ENCODE assay signal across 16 cellular contexts in the genomic region with DNA sequence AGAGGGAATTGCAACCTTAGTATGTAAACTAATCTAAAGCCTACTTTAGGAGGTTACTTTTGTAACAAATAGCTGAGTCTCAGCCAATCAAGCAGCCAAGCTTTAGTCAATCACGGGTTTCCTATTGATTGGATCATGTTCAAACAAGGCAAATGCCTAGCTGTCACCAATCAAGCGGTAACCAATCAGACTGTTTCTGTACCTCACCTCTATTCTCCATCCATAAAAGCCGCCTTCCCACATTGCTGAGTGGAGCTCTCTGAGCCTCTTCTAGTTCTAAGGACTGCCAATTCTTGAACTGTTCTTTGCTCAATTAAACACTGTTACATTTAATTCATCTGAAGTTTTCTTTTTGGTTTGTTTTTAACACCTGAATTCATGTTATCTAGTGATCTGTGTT.
DNase-seq lines count a peak whose midpoint lies in the region; ATAC-seq, FAIRE-seq and TF ChIP-seq lines count a peak whose summit lies in the region.
"Had no signal": no experiment of that assay in that cellular context is flagged by ENCODE, and none has a peak within 500 bp of the region (broad histone marks: within the 10 kb centered on the region; RNA-seq: fewer than 3 reads in every experiment).

No MANE protein-coding gene starts in this region.

- no peak overlapping the region for H3K18ac ChIP-seq in H9 (ENCODE audit: insufficient read length, low read depth, low read length)
- H3K18ac ChIP-seq in H1 (ENCODE audit: extremely low read depth, low read length) = no peak overlapping the region

- CTCF ChIA-PET in H1 (lab: Charles Lee; ENCODE audit: partially characterized antibody) = interaction anchor here (0.9 to 2.5 kb wide), 4 partner anchors 24 to 569 kb away, joined by 3 to 19 read pairs (median 4); no protein-coding TSS in a partner anchor

- no peak overlapping the region for H3K4me3 ChIP-seq in H1 (ENCODE audit: extremely low read depth in 1 of 4, insufficient read depth in 2 of 4, low read depth in 3 of 4, low read length in 4 of 4)
- H3K4me3 ChIP-seq in neural progenitor cell = no peak overlapping the region
- H3K4me3 ChIP-seq: A549 had no signal

- H2BK20ac ChIP-seq in H9 (ENCODE audit: low read depth, low read length, poor library complexity, severe bottlenecking) (no peak overlapping the region), H1 (ENCODE audit: low read length) (no peak overlapping the region)

- H3K23ac ChIP-seq in H9 (ENCODE audit: insufficient read length, low read depth, low read length) (no peak overlapping the region), H1 (ENCODE audit: insufficient read length) (no peak overlapping the region)

- H3K4me2 ChIP-seq in H9 (ENCODE audit: insufficient read depth, insufficient read length, low read length) (no peak overlapping the region), H1 (ENCODE audit: insufficient read depth in 1 of 2, low read depth in 2 of 2, low read length in 2 of 2) (no peak overlapping the region), neural progenitor cell (no peak overlapping the region)
- H3K4me2 ChIP-seq: A549 had no signal

- DNase-seq in H9 (no peak), H1 (ENCODE audit: low read depth in 1 of 2, low spot score in 2 of 2) (no peak), neural progenitor cell (ENCODE audit: low spot score) (peak; percentile 21), cardiac septum (ENCODE audit: low spot score) (no peak)
- no peak for DNase-seq in activated T-helper 1 cell treated with anti-CD3 and anti-CD28 coated beads, Interleukin-12 subunit alpha, Interleukin-12 subunit beta, Interleukin-2, Interleukin-4 antibody, amounts not matched to agents 30 ng/mL and 10 ng/mL and 1 ng/mL, durations not matched to agents 14 hours and 24 hours and 36 hours (ENCODE audit: low spot score)
- DNase-seq: CD8-positive, alpha-beta T cell; COR-L47; DND-41; GDM1; GOT3; IMR-90 had no signal

- H3K9ac ChIP-seq in H9 (ENCODE audit: extremely low read depth, insufficient read length, low read length) (no peak overlapping the region), H1 (replicated peaks in 1 of 4; ENCODE audit: extremely low read depth in 1 of 4, low read depth in 3 of 4, low read length in 3 of 4) (no peak overlapping the region), neural progenitor cell (no peak overlapping the region)

- H3K36me3 ChIP-seq in H1 (ENCODE audit: control insufficient read depth in 2 of 4, insufficient read depth in 4 of 4, low read length in 3 of 4) (no peaks in the 10 kb centered on the region), neural progenitor cell (no peaks in the 10 kb centered on the region)

- H3K27ac ChIP-seq in H9 (ENCODE audit: insufficient read length, low read depth, low read length) (no peak overlapping the region), H1 (ENCODE audit: low read depth, low read length) (no peak overlapping the region), neural progenitor cell (no peak overlapping the region)
- H3K27ac ChIP-seq: A549 had no signal

- H3K79me2 ChIP-seq in H9 (ENCODE audit: insufficient read depth, low read length) (no peaks in the 10 kb centered on the region), H1 (ENCODE audit: control insufficient read depth in 1 of 2, insufficient read depth in 2 of 2, low read length in 2 of 2) (no peaks in the 10 kb centered on the region), neural progenitor cell (ENCODE audit: low read depth) (no peaks in the 10 kb centered on the region)

- H4K20me1 ChIP-seq in H9 (ENCODE audit: control insufficient read depth, insufficient read depth, insufficient read length) (no peaks in the 10 kb centered on the region), H1 (replicated peaks in 1 of 2; ENCODE audit: control insufficient read depth in 1 of 2, insufficient read depth in 2 of 2, low read length in 2 of 2) (no peaks in the 10 kb centered on the region), neural progenitor cell (ENCODE audit: low read depth) (no peaks in the 10 kb centered on the region)

- H4K8ac ChIP-seq in H9 (replicated peaks; ENCODE audit: insufficient read length, low read depth, low read length) = no peak overlapping the region
- H4K8ac ChIP-seq in H1 (ENCODE audit: extremely low read depth, insufficient read depth, low read length) = no peak overlapping the region

- POLR2A ChIA-PET in H1 (lab: Charles Lee; ENCODE audit: partially characterized antibody) = no interaction called here

- H4K5ac ChIP-seq in H9 (ENCODE audit: insufficient read length, low read depth, low read length) (no peak overlapping the region), H1 (ENCODE audit: insufficient read length, low read depth, low read length) (no peak overlapping the region)

- no peak for ATAC-seq in HG02970 (IDR thresholded peaks at IDR 0.05; ENCODE audit: low FRiP score, unreplicated experiment)
- ATAC-seq: A549; CD8-positive, alpha-beta T cell; HCT116 had no signal

- no peak overlapping the region for H3T11ph ChIP-seq in H9 (ENCODE audit: low read length)

- no peak overlapping the region for H4K91ac ChIP-seq in H9 (ENCODE audit: insufficient read length, low read depth, low read length)
- H4K91ac ChIP-seq in H1 (replicated peaks; ENCODE audit: insufficient read length, low read length) = no peak overlapping the region

- H3K23me2 ChIP-seq in H9 (ENCODE audit: insufficient read length, low read depth, low read length, poor library complexity, severe bottlenecking) (no peaks in the 10 kb centered on the region), H1 (ENCODE audit: low read depth, low read length) (no peaks in the 10 kb centered on the region)

- H3K79me1 ChIP-seq in H9 (ENCODE audit: insufficient read depth, low read depth, low read length, poor library complexity, severe bottlenecking) (no peaks in the 10 kb centered on the region), H1 (ENCODE audit: low read depth, low read length) (no peaks in the 10 kb centered on the region)

- no peak for TF ChIP-seq RAD21 in H1 (IDR thresholded peaks at IDR 0.05 in 1 of 2, conservative IDR thresholded peaks at IDR 0.05 in 1 of 2; ENCODE audit: low read depth in 2 of 2, low read length in 2 of 2)

- H2BK120ac ChIP-seq in H9 (ENCODE audit: low read depth, low read length, poor library complexity, severe bottlenecking) = no peak overlapping the region
- H2BK120ac ChIP-seq in H1 (replicated peaks; ENCODE audit: low read depth, low read length) = no peak overlapping the region

- H3K4ac ChIP-seq in H9 (ENCODE audit: low read depth, low read length) = no peak overlapping the region
- no peak overlapping the region for H3K4ac ChIP-seq in H1 (replicated peaks; ENCODE audit: insufficient read length, low read depth, low read length)

- H3K9me3 Mint-ChIP-seq in H9 (no peaks in the 10 kb centered on the region), neural progenitor cell (no peaks in the 10 kb centered on the region)
- H3K9me3 Mint-ChIP-seq in activated T-helper 1 cell treated with anti-CD3 and anti-CD28 coated beads, Interleukin-12 subunit alpha, Interleukin-12 subunit beta, Interleukin-2, Interleukin-4 antibody, amounts not matched to agents 30 ng/mL and 10 ng/mL and 1 ng/mL, durations not matched to agents 14 hours and 24 hours and 36 hours = no peaks in the 10 kb centered on the region

- no peak for TF ChIP-seq EP300 in H1 (IDR thresholded peaks at IDR 0.05; ENCODE audit: borderline replicate concordance in 1 of 2, low read depth in 2 of 2, low read length in 2 of 2)

- no peaks in the 10 kb centered on the region for H3K36me3 Mint-ChIP-seq in H9 (ENCODE audit: insufficient read depth in 1 of 3, low read depth in 3 of 3)
- no peaks in the 10 kb centered on the region for H3K36me3 Mint-ChIP-seq in neural progenitor cell
- H3K36me3 Mint-ChIP-seq in activated T-helper 1 cell treated with anti-CD3 and anti-CD28 coated beads, Interleukin-12 subunit alpha, Interleukin-12 subunit beta, Interleukin-2, Interleukin-4 antibody, amounts not matched to agents 30 ng/mL and 10 ng/mL and 1 ng/mL, durations not matched to agents 14 hours and 24 hours and 36 hours (ENCODE audit: low read depth) = no peaks in the 10 kb centered on the region
- H3K36me3 Mint-ChIP-seq: CD14-positive monocyte; CD8-positive, alpha-beta T cell had no signal

- H3K27me3 Mint-ChIP-seq in H9 (ENCODE audit: low read depth) (no peaks in the 10 kb centered on the region), neural progenitor cell (ENCODE audit: insufficient read depth, low read depth) (no peaks in the 10 kb centered on the region)
- no peaks in the 10 kb centered on the region for H3K27me3 Mint-ChIP-seq in activated T-helper 1 cell treated with anti-CD3 and anti-CD28 coated beads, Interleukin-12 subunit alpha, Interleukin-12 subunit beta, Interleukin-2, Interleukin-4 antibody, amounts not matched to agents 30 ng/mL and 10 ng/mL and 1 ng/mL, durations not matched to agents 14 hours and 24 hours and 36 hours (ENCODE audit: insufficient read depth)

- H3K27me3 ChIP-seq in H9 (ENCODE audit: insufficient read depth, low read length) (no peaks in the 10 kb centered on the region), H1 (replicated peaks in 1 of 4; ENCODE audit: control insufficient read depth in 3 of 4, extremely low read depth in 1 of 4, insufficient read depth in 3 of 4, low read length in 3 of 4) (no peaks in the 10 kb centered on the region), neural progenitor cell (no peaks in the 10 kb centered on the region)

- H2BK15ac ChIP-seq in H9 (ENCODE audit: low read depth, low read length) (no peak overlapping the region), H1 (ENCODE audit: low read length) (no peak overlapping the region)

- H3K14ac ChIP-seq in H9 (ENCODE audit: insufficient read depth, low read length) (no peak overlapping the region), H1 (ENCODE audit: insufficient read length) (no peak overlapping the region)

- FAIRE-seq in H1 (lab: Jason Lieb, UNC) = peak; percentile 65
- FAIRE-seq: A549, GM12892 had no signal

- H3K9me3 ChIP-seq in H9 (ENCODE audit: control insufficient read depth, low read depth, low read length) (no peaks in the 10 kb centered on the region), H1 (ENCODE audit: insufficient read depth in 2 of 2, low read depth in 1 of 2, low read length in 1 of 2) (no peaks in the 10 kb centered on the region), neural progenitor cell (ENCODE audit: low read depth) (no peaks in the 10 kb centered on the region)
- H3K9me3 ChIP-seq: A549 had no signal

- H2BK5ac ChIP-seq in H9 (ENCODE audit: insufficient read length, low read length) (no peak overlapping the region), H1 (ENCODE audit: low read depth, low read length) (no peak overlapping the region)

- no peaks in the 10 kb centered on the region for H3F3A ChIP-seq in neural progenitor cell (ENCODE audit: low read depth)

- H3K27ac Mint-ChIP-seq in H9 = no peak overlapping the region
- H3K27ac Mint-ChIP-seq in neural progenitor cell = peak overlapping the region; percentile 58
- H3K27ac Mint-ChIP-seq in activated T-helper 1 cell treated with anti-CD3 and anti-CD28 coated beads, Interleukin-12 subunit alpha, Interleukin-12 subunit beta, Interleukin-2, Interleukin-4 antibody, amounts not matched to agents 30 ng/mL and 10 ng/mL and 1 ng/mL, durations not matched to agents 14 hours and 24 hours and 36 hours = no peak overlapping the region
- H3K27ac Mint-ChIP-seq: CD14-positive monocyte; CD8-positive, alpha-beta T cell had no signal

- no CpG with 5 or more reads among the region's 3 CpGs for WGBS in H9 (ENCODE audit: extremely low coverage, insufficient read length, low lambda C conversion rate)
- whole genome bisulfite sequencing in H1 (ENCODE audit: extremely low coverage in 1 of 2, insufficient coverage in 1 of 2, insufficient read length in 1 of 2, insufficient replicate concordance in 2 of 2, low coverage in 1 of 2, low lambda C conversion rate in 2 of 2, missing lambda C conversion rate in 1 of 2), 2 experiments = 87% methylated on average over 3 of the region's 3 CpGs; no CpG with 5 or more reads in 1 of the 2 experiments

- H3K4me3 Mint-ChIP-seq in H9 = no peak overlapping the region
- no peak overlapping the region for H3K4me3 Mint-ChIP-seq in neural progenitor cell
- H3K4me3 Mint-ChIP-seq in activated T-helper 1 cell treated with anti-CD3 and anti-CD28 coated beads, Interleukin-12 subunit alpha, Interleukin-12 subunit beta, Interleukin-2, Interleukin-4 antibody, amounts not matched to agents 30 ng/mL and 10 ng/mL and 1 ng/mL, durations not matched to agents 14 hours and 24 hours and 36 hours = no peak overlapping the region
- H3K4me3 Mint-ChIP-seq: CD14-positive monocyte; CD8-positive, alpha-beta T cell had no signal

- TF ChIP-seq POLR2A in H1 (IDR thresholded peaks at IDR 0.05; ENCODE audit: control extremely low read depth in 1 of 2, low read depth in 2 of 2, low read length in 2 of 2) = no peak

- H3K56ac ChIP-seq in H9 (ENCODE audit: insufficient read length, low read depth, low read length) (no peak overlapping the region), H1 (replicated peaks; ENCODE audit: insufficient read length, low read depth, low read length) (no peak overlapping the region)

- peak overlapping the region; percentile 73 for H2AFZ ChIP-seq in H9 (ENCODE audit: low read length)
- no peak overlapping the region; the same call in 1 of the 2 replicates for H2AFZ ChIP-seq in H1 (ENCODE audit: low read length)
- peak overlapping the region; percentile 28 for H2AFZ ChIP-seq in neural progenitor cell (replicated peaks)

- intact Hi-C loops in cardiac septum (cut with DNase I) = no loop called here
- intact Hi-C loops in activated T-helper 1 cell treated with anti-CD3 and anti-CD28 coated beads, Interleukin-12 subunit alpha, Interleukin-12 subunit beta, Interleukin-2, Interleukin-4 antibody, amounts not matched to agents 30 ng/mL and 10 ng/mL and 1 ng/mL, durations not matched to agents 14 hours and 24 hours and 36 hours (cut with micrococcal nuclease) = no loop called here

- no peak for TF ChIP-seq CTCF in H9 (conservative IDR thresholded peaks at IDR 0.05)
- TF ChIP-seq CTCF in H1 (IDR thresholded peaks at IDR 0.05; ENCODE audit: control extremely low read depth in 1 of 3, insufficient read depth in 1 of 3, low read depth in 1 of 3, low read length in 3 of 3) = no peak
- TF ChIP-seq CTCF in neural progenitor cell (IDR thresholded peaks at IDR 0.05) = no peak

- H3K4me1 ChIP-seq in H9 (ENCODE audit: insufficient read depth, low read length) = no peaks in the 10 kb centered on the region; the same call in 1 of the 2 replicates
- no peaks in the 10 kb centered on the region for H3K4me1 ChIP-seq in H1 (replicated peaks in 1 of 4; ENCODE audit: control insufficient read depth in 3 of 4, insufficient read depth in 4 of 4, low read length in 3 of 4)
- H3K4me1 ChIP-seq in neural progenitor cell = peaks cover 3% of the 10 kb centered on the region
- H3K4me1 ChIP-seq: A549 had no signal

- no peak overlapping the region for H2AK5ac ChIP-seq in H9 (ENCODE audit: insufficient read length, low read length)
- no peak overlapping the region for H2AK5ac ChIP-seq in H1 (ENCODE audit: low read depth, low read length)

- H3K4me1 Mint-ChIP-seq in H9 (peaks cover 11 to 20% of the 10 kb centered on the region in 2 experiments), neural progenitor cell (no peaks in the 10 kb centered on the region)
- H3K4me1 Mint-ChIP-seq in activated T-helper 1 cell treated with anti-CD3 and anti-CD28 coated beads, Interleukin-12 subunit alpha, Interleukin-12 subunit beta, Interleukin-2, Interleukin-4 antibody, amounts not matched to agents 30 ng/mL and 10 ng/mL and 1 ng/mL, durations not matched to agents 14 hours and 24 hours and 36 hours (ENCODE audit: low read depth) = no peaks in the 10 kb centered on the region
- H3K4me1 Mint-ChIP-seq: CD14-positive monocyte had no signal

- H2BK12ac ChIP-seq in H9 (ENCODE audit: insufficient read length, low read depth, low read length) = no peak overlapping the region
- no peak overlapping the region for H2BK12ac ChIP-seq in H1 (ENCODE audit: low read depth, low read length)
